ENCODE assay signal across 9 cellular contexts in the genomic region with DNA sequence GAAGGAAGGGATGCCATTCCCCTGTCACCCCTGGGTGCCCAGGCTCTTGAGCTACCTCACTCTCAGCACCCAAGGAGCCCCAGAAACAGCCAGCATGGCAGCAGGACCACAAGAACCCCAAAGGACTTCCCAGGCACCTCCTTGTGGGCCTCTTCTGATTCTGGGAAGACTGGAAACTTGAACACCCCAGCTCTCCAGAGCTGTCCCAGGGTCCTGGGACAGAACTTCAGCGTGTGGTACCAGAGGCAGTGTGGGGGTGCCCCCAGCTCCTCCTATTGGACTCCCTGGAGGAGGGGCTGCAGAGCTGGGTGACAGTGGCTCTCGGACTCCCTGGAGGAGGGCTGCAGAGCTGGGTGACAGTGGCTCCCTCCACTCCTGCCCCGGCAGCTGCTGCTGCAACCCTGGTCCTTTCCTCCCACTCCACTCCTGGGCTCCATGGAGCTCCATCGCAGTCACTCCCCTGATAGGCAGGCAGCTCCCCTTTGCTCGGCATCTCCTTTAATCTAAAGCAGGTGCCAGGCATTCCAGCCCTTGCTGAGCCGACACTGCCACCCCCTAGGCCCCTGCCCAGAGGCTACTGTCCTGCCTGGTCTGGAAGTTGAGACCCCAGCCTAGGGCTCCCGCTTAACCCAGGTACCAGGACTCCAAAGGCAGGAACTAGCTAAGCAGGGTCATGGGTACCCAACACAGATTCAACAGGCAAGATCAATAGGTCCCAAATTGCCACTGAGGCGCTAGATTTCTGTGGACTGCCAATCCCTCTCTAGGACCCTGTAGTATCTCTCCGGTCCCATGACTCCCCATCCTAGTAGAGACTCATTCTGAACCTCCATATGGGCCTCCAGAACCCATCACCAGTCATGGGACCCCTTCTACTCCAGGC. TPM values are rescaled to one million over a fixed set of nuclear protein-coding genes. Genes with fewer than 3 reads are reported as not detected.
DNase-seq lines count a peak whose midpoint lies in the region; ATAC-seq and TF ChIP-seq lines count a peak whose summit lies in the region.
"Had no signal": no experiment of that assay in that cellular context is flagged by ENCODE, and none has a peak within 500 bp of the region (broad histone marks: within the 10 kb centered on the region; RNA-seq: fewer than 3 reads in every experiment).

No MANE protein-coding gene starts in this region.

- H4K5ac ChIP-seq in mesendoderm (ENCODE audit: low read length), result no peak overlapping the region

- no peak overlapping the region for H2BK5ac ChIP-seq in mesendoderm (ENCODE audit: low read length)

- TF ChIP-seq CTCF in upper lobe of right lung (IDR thresholded peaks at IDR 0.05) (no peak), GM10248 (IDR thresholded peaks at IDR 0.05; ENCODE audit: control extremely low read depth, extremely low read depth, low read depth, missing control alignments) (no peak)

- H3K9me3 ChIP-seq in upper lobe of right lung, result no peaks in the 10 kb centered on the region

- H2AK5ac ChIP-seq in mesendoderm (ENCODE audit: low read length), result no peak overlapping the region

- H3K56ac ChIP-seq in mesendoderm (ENCODE audit: low read length), result peak overlapping the region; percentile 97

- H3K4me2 ChIP-seq in mesendoderm (ENCODE audit: low read length), result peak overlapping the region; percentile 97

- H3K27ac Mint-ChIP-seq in activated naive CD4-positive, alpha-beta T cell treated with anti-CD3 and anti-CD28 coated beads for 36 hours, result peak overlapping the region; percentile 98
- peak overlapping the region; percentile 97 for H3K27ac Mint-ChIP-seq in central memory CD8-positive, alpha-beta T cell (ENCODE audit: low read depth)

- H3K4me1 Mint-ChIP-seq in activated naive CD4-positive, alpha-beta T cell treated with anti-CD3 and anti-CD28 coated beads for 36 hours (ENCODE audit: low read depth), result peaks cover 55% of the 10 kb centered on the region
- peaks cover 73% of the 10 kb centered on the region for H3K4me1 Mint-ChIP-seq in central memory CD8-positive, alpha-beta T cell

- H3K18ac ChIP-seq in mesendoderm (ENCODE audit: low read length), result no peak overlapping the region

- H3K79me2 ChIP-seq in mesendoderm (ENCODE audit: control insufficient read depth, insufficient read depth, low read length), result peaks cover 56% of the 10 kb centered on the region

- DNase-seq in activated naive CD4-positive, alpha-beta T cell treated with anti-CD3 and anti-CD28 coated beads for 36 hours, result peak; percentile 30
- DNase-seq in activated naive CD4-positive, alpha-beta T cell (lab: John Stamatoyannopoulos, UW), result no peak
- no peak for DNase-seq in central memory CD8-positive, alpha-beta T cell (ENCODE audit: low spot score in 2 of 2)
- DNase-seq in mesendoderm (no peak), upper lobe of right lung (no peak), GM03348 (ENCODE audit: low spot score) (no peak), GM10248 (ENCODE audit: extremely low spot score) (no peak), NCI-H510A (lab: John Stamatoyannopoulos, UW) (no peak)
- DNase-seq: DMS79 treated with DMSO at 0.1 percent for 48 hours had no signal

- no peaks in the 10 kb centered on the region for H3K9me3 Mint-ChIP-seq in activated naive CD4-positive, alpha-beta T cell treated with anti-CD3 and anti-CD28 coated beads for 36 hours
- no peaks in the 10 kb centered on the region for H3K9me3 Mint-ChIP-seq in central memory CD8-positive, alpha-beta T cell

- CTCF ChIA-PET in activated naive CD4-positive, alpha-beta T cell treated with anti-CD3 and anti-CD28 coated beads for 36 hours (lab: Charles Lee), result interaction anchor here (0.6 to 3.4 kb wide), 4 partner anchors 18 to 233 kb away, joined by 3 to 12 read pairs (median 4); no protein-coding TSS in a partner anchor
- CTCF ChIA-PET in GM10248 (lab: Yijun Ruan, JAX), result interaction anchor here (1.0 to 3.6 kb wide), 4 partner anchors 13 to 234 kb away, joined by 3 to 53 read pairs (median 5); partner anchors contain the start of gene DDX6

- peaks cover 45% of the 10 kb centered on the region for H3K4me1 ChIP-seq in mesendoderm (ENCODE audit: control insufficient read depth, low read depth, low read length)
- peaks cover 61% of the 10 kb centered on the region for H3K4me1 ChIP-seq in upper lobe of right lung

- H3K4ac ChIP-seq in mesendoderm (ENCODE audit: low read depth, low read length), result peak overlapping the region; percentile 9

- H3K27ac ChIP-seq in mesendoderm (ENCODE audit: low read depth, low read length), result no peak overlapping the region
- peak overlapping the region; percentile 88 for H3K27ac ChIP-seq in upper lobe of right lung

- ATAC-seq in central memory CD8-positive, alpha-beta T cell (replicated peaks; ENCODE audit: extremely low read depth, poor library complexity, severe bottlenecking), result no peak
- no peak for ATAC-seq in upper lobe of right lung

- WGBS in mesendoderm (ENCODE audit: extremely low coverage, insufficient coverage, low lambda C conversion rate), result no CpG with 5 or more reads among the region's 9 CpGs

- H3K4me3 Mint-ChIP-seq in activated naive CD4-positive, alpha-beta T cell treated with anti-CD3 and anti-CD28 coated beads for 36 hours, result peak overlapping the region; percentile 87
- H3K4me3 Mint-ChIP-seq in central memory CD8-positive, alpha-beta T cell, result peak overlapping the region; percentile 84

- H3K4me3 ChIP-seq in mesendoderm (ENCODE audit: low read length), result no peak overlapping the region
- H3K4me3 ChIP-seq in upper lobe of right lung, result peak overlapping the region; percentile 95

- H2BK120ac ChIP-seq in mesendoderm (ENCODE audit: low read depth, low read length), result no peak overlapping the region

- no peak overlapping the region for H2BK15ac ChIP-seq in mesendoderm (replicated peaks; ENCODE audit: low read depth)

- H3K36me3 ChIP-seq in mesendoderm (ENCODE audit: control insufficient read depth, insufficient read depth, low read length), result no peaks in the 10 kb centered on the region
- no peaks in the 10 kb centered on the region for H3K36me3 ChIP-seq in upper lobe of right lung

- no peak overlapping the region for H4K8ac ChIP-seq in mesendoderm (ENCODE audit: low read depth, low read length)

- peaks cover 13% of the 10 kb centered on the region for H3K79me1 ChIP-seq in mesendoderm (ENCODE audit: low read length)

- intact Hi-C loops in activated naive CD4-positive, alpha-beta T cell treated with anti-CD3 and anti-CD28 coated beads for 36 hours (cut with micrococcal nuclease), result no loop called here
- intact Hi-C loops in upper lobe of right lung (cut with DNase I), result no loop called here

- H3K23ac ChIP-seq in mesendoderm (ENCODE audit: low read length), result no peak overlapping the region

- peaks cover 7% of the 10 kb centered on the region for H3K36me3 Mint-ChIP-seq in activated naive CD4-positive, alpha-beta T cell treated with anti-CD3 and anti-CD28 coated beads for 36 hours (ENCODE audit: low read depth)
- peaks cover 76% of the 10 kb centered on the region for H3K36me3 Mint-ChIP-seq in central memory CD8-positive, alpha-beta T cell (ENCODE audit: insufficient read depth)

- no peaks in the 10 kb centered on the region for H3K27me3 ChIP-seq in mesendoderm (ENCODE audit: insufficient read depth, low read length, poor library complexity)
- no peaks in the 10 kb centered on the region for H3K27me3 ChIP-seq in upper lobe of right lung

- H3K9ac ChIP-seq in mesendoderm (ENCODE audit: low read length), result peak overlapping the region; percentile 96

- POLR2A ChIA-PET in GM10248 (lab: Yijun Ruan, JAX), result interaction anchor here (1.9 kb wide), 1 partner anchor 172 kb away, joined by 5 read pairs; a partner anchor contains a TSS

- H3K27me3 Mint-ChIP-seq in activated naive CD4-positive, alpha-beta T cell treated with anti-CD3 and anti-CD28 coated beads for 36 hours (ENCODE audit: low read depth), result no peaks in the 10 kb centered on the region
- no peaks in the 10 kb centered on the region for H3K27me3 Mint-ChIP-seq in central memory CD8-positive, alpha-beta T cell

RNA-seq across cellular contexts. Expression of gene BCL9L, which starts 2.7 kb away (rescaled TPM):
- 10 to 100 TPM; 33.3 to 36.1 TPM for total RNA-seq in activated naive CD4-positive, alpha-beta T cell treated with anti-CD3 and anti-CD28 coated beads for 36 hours
- 65.1 TPM for polyA plus RNA-seq in mesendoderm (2013, experiment 1 of 2)
- 69.1 TPM for polyA plus RNA-seq in mesendoderm (2013, experiment 2 of 2)
- total RNA-seq in upper lobe of right lung, result 62.5 TPM

RNA-seq across cellular contexts. Expression of gene UPK2, which starts 33.1 kb away (rescaled TPM):
- total RNA-seq in activated naive CD4-positive, alpha-beta T cell treated with anti-CD3 and anti-CD28 coated beads for 36 hours, result under 1 TPM; 0.25 to 0.45 TPM
- 0.31 TPM for polyA plus RNA-seq in mesendoderm (2013, experiment 1 of 2)
- polyA plus RNA-seq in mesendoderm (2013, experiment 2 of 2), result 0.43 TPM
- total RNA-seq in upper lobe of right lung, result not detected

RNA-seq across cellular contexts. Expression of gene CXCR5, which starts 39.3 kb away (rescaled TPM):
- 10 to 100 TPM; 25.6 to 26.1 TPM for total RNA-seq in activated naive CD4-positive, alpha-beta T cell treated with anti-CD3 and anti-CD28 coated beads for 36 hours
- 0.80 TPM for polyA plus RNA-seq in mesendoderm (2013, experiment 1 of 2)
- 0.70 TPM for polyA plus RNA-seq in mesendoderm (2013, experiment 2 of 2)
- not detected for total RNA-seq in upper lobe of right lung

RNA-seq across cellular contexts. Expression of gene FOXR1, which starts 48.6 kb away (rescaled TPM):
- not detected for total RNA-seq in activated naive CD4-positive, alpha-beta T cell treated with anti-CD3 and anti-CD28 coated beads for 36 hours
- 0.04 TPM for polyA plus RNA-seq in mesendoderm (2013, experiment 1 of 2)
- not detected for polyA plus RNA-seq in mesendoderm (2013, experiment 2 of 2)
- not detected for total RNA-seq in upper lobe of right lung

Comparison
In these comparisons a context has a peak if more than half of its experiments do, and no peak if none do; other contexts are left out.
1. RNA of gene CXCR5, which starts 39.3 kb away (total RNA-seq): 25.6 to 26.1 TPM in activated naive CD4-positive, alpha-beta T cell treated with anti-CD3 and anti-CD28 coated beads for 36 hours; not detected in upper lobe of right lung (single experiment); every median in the first group is over 10 times any median in the second.